12 cellular contexts compared by ENCODE assay signal in the genomic region with DNA sequence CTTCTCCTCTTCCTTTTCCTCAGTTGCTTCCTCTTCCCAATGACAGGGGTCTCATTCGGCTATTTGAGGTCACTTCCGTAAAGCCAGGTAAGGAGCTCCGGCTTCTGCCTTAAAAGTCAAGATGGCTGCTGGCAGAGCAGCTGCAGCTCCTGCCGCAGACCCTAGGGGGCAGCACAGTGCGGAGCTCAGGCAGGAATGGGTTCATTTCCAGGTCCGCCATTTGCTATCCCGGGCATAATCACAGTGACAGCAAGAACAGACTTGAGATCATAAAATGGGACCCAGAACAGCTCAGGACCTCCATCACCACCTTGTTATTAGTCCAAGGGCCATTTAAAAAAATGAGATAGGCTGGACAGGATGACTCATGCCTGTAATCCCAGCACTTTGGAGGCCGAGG.
A peak's percentile ranks its signal among the peaks of the same experiment; 100 is the strongest.
DNase-seq lines count a peak whose midpoint lies in the region; ATAC-seq and TF ChIP-seq lines count a peak whose summit lies in the region.
"Had no signal": no experiment of that assay in that cellular context is flagged by ENCODE, and none has a peak within 500 bp of the region (broad histone marks: within the 10 kb centered on the region; RNA-seq: fewer than 3 reads in every experiment).

No MANE protein-coding gene starts in this region.

- H3K79me2 ChIP-seq in DND-41 (ENCODE audit: insufficient read depth, low read length), result no peaks in the 10 kb centered on the region

- no peaks in the 10 kb centered on the region for H3K36me3 ChIP-seq in DND-41 (ENCODE audit: insufficient read depth, low read length)
- H3K36me3 ChIP-seq: gastroesophageal sphincter had no signal

- no peak overlapping the region for H3K9ac ChIP-seq in DND-41 (ENCODE audit: low read depth, low read length)

- ATAC-seq in DND-41 (ENCODE audit: insufficient read depth, low read depth) (no peak), HG03139 (IDR thresholded peaks at IDR 0.05; ENCODE audit: unreplicated experiment) (no peak)
- ATAC-seq: gastroesophageal sphincter had no signal

- H3K9me3 ChIP-seq in DND-41 (ENCODE audit: insufficient read depth, low read length, severe bottlenecking), result peaks cover 4% of the 10 kb centered on the region
- H3K9me3 ChIP-seq: gastroesophageal sphincter had no signal

- H3K4me2 ChIP-seq in DND-41 (ENCODE audit: insufficient read depth, low read length), result no peak overlapping the region

- DNase-seq in DND-41, result no peak
- peak; percentile 6 for DNase-seq in OCI-M1 (lab: John Stamatoyannopoulos, UW)
- DNase-seq in iPS-NIHi11 (ENCODE audit: low spot score), result peak; percentile 45
- no peak for DNase-seq in EL
- no peak for DNase-seq in dedifferentiated amniotic fluid mesenchymal stem cell (ENCODE audit: extremely low spot score)
- DNase-seq: amniotic stem cell, immature natural killer cell, NCI-H1105 treated with DMSO at 0.1 percent for 48 hours, nephron progenitor cell had no signal

- no peak overlapping the region for H3K27ac ChIP-seq in DND-41 (ENCODE audit: low read length)
- H3K27ac ChIP-seq: gastroesophageal sphincter had no signal

- peak; percentile 43 for TF ChIP-seq CTCF in DND-41 (IDR thresholded peaks at IDR 0.05; ENCODE audit: borderline replicate concordance, extremely low read depth, low read length, poor library complexity, severe bottlenecking)
- peak; percentile 16; the same call in 1 of the 2 replicates for TF ChIP-seq CTCF in GM12875 (IDR thresholded peaks at IDR 0.05; ENCODE audit: borderline replicate concordance, insufficient read depth, low read depth, low read length)

- no peak overlapping the region for H2AFZ ChIP-seq in DND-41 (ENCODE audit: low read depth, low read length)

- H3K4me3 ChIP-seq in DND-41 (ENCODE audit: low read depth in 1 of 2, low read length in 2 of 2) (no peak overlapping the region), GM12875 (ENCODE audit: low read depth, low read length) (no peak overlapping the region)
- H3K4me3 ChIP-seq: gastroesophageal sphincter had no signal

- no peaks in the 10 kb centered on the region for H4K20me1 ChIP-seq in DND-41 (ENCODE audit: insufficient read depth, low read length)

- no peaks in the 10 kb centered on the region for H3K27me3 ChIP-seq in DND-41 (ENCODE audit: insufficient read depth, low read length, poor library complexity)
- H3K27me3 ChIP-seq: gastroesophageal sphincter had no signal

- H3K4me1 ChIP-seq in DND-41 (ENCODE audit: insufficient read depth, low read length), result no peaks in the 10 kb centered on the region
- H3K4me1 ChIP-seq: gastroesophageal sphincter had no signal

Comparison
In these comparisons a context has a peak if more than half of its experiments do, and no peak if none do; other contexts are left out.
1. DNase-seq: peak in OCI-M1 (single experiment) and iPS-NIHi11 (single experiment); none in DND-41 (single experiment), EL (single experiment) and dedifferentiated amniotic fluid mesenchymal stem cell (single experiment).